ENCODE assay signal across 26 cellular contexts in the genomic region with DNA sequence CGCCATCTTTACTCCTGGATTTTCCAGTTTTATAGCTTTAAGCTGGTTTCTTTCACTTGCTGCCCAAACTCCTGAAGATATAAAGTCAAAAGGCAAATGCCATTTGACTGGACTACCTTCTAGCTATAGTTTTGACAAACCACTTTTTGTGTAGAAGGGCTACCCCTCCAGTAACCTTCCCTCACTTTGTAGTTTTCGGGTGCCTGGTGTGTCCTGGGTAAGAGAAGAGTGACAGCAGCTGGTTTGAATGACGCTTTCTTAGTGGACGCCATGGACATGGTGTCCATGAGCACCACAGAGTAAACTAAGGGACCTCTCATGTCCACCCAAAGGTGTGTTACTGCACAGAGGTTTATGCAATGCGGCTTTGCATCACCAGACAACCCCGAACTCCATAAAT.
"Had no signal": no experiment of that assay in that cellular context is flagged by ENCODE, and none has a peak within 500 bp of the region (broad histone marks: within the 10 kb centered on the region; RNA-seq: fewer than 3 reads in every experiment).

No MANE protein-coding gene starts in this region.

- H3K27ac Mint-ChIP-seq: activated B cell treated with CpG ODN at 0.5 μM for 24 hours; activated naive CD4-positive, alpha-beta T cell treated with anti-CD3 and anti-CD28 coated beads, Interleukin-2, amount 10 ng/mL, durations not matched to agents 7 days and 5 days; activated naive CD8-positive, alpha-beta T cell treated with anti-CD3 and anti-CD28 coated beads, Interleukin-2, amount 10 ng/mL, durations not matched to agents 7 days and 5 days; activated T-cell treated with anti-CD3 and anti-CD28 coated beads, Interleukin-2, amount 50 U/mL, for 24 hours; memory B cell; neural progenitor cell; T-cell; T-helper 2 cell treated with Interferon-gamma antibody and Interleukin-4, amounts not matched to agents 5 μg/mL and 100 μg/mL, for 36 hours had no signal

- H3K9ac ChIP-seq: neural progenitor cell had no signal

- H3K36me3 Mint-ChIP-seq: activated naive CD4-positive, alpha-beta T cell treated with anti-CD3 and anti-CD28 coated beads, Interleukin-2, amount 10 ng/mL, durations not matched to agents 7 days and 5 days; activated naive CD8-positive, alpha-beta T cell treated with anti-CD3 and anti-CD28 coated beads, Interleukin-2, amount 10 ng/mL, durations not matched to agents 7 days and 5 days; immature natural killer cell; memory B cell; naive thymus-derived CD8-positive, alpha-beta T cell; neural progenitor cell; T-cell had no signal

- H3K4me2 ChIP-seq: neural progenitor cell had no signal

- H3K27ac ChIP-seq: neural progenitor cell had no signal

- ATAC-seq: naive thymus-derived CD8-positive, alpha-beta T cell had no signal

- H2AFZ ChIP-seq: neural progenitor cell had no signal

- H3K36me3 ChIP-seq: neural progenitor cell, spleen, tibial nerve had no signal

- H3K9me3 Mint-ChIP-seq: activated B cell treated with CpG ODN at 0.5 μM for 24 hours; activated naive CD4-positive, alpha-beta T cell treated with anti-CD3 and anti-CD28 coated beads, Interleukin-2, amount 10 ng/mL, durations not matched to agents 7 days and 5 days; activated naive CD8-positive, alpha-beta T cell treated with anti-CD3 and anti-CD28 coated beads, Interleukin-2, amount 10 ng/mL, durations not matched to agents 7 days and 5 days; activated T-cell treated with anti-CD3 and anti-CD28 coated beads, Interleukin-2, amount 50 U/mL, for 24 hours; memory B cell; naive thymus-derived CD8-positive, alpha-beta T cell; neural progenitor cell; T-cell; T-helper 2 cell treated with Interferon-gamma antibody and Interleukin-4, amounts not matched to agents 5 μg/mL and 100 μg/mL, for 36 hours had no signal

- DNase-seq: activated B cell treated with CpG ODN at 0.5 μM for 24 hours; activated CD4-positive, alpha-beta T cell treated with anti-CD3 and anti-CD28 coated beads for 4 hours; activated CD4-positive, alpha-beta T cell treated with anti-CD3 and anti-CD28 coated beads, Interleukin-2, amount 50 U/mL, for 48 hours; activated CD8-positive, alpha-beta memory T cell treated with anti-CD3 and anti-CD28 coated beads, Interleukin-2, amount 50 U/mL, for 48 hours; activated gamma-delta T cell; activated naive CD4-positive, alpha-beta T cell treated with anti-CD3 and anti-CD28 coated beads, Interleukin-2, amount 10 ng/mL, durations not matched to agents 7 days and 5 days; activated naive CD8-positive, alpha-beta T cell treated with anti-CD3 and anti-CD28 coated beads, Interleukin-2, amount 10 ng/mL, durations not matched to agents 7 days and 5 days; activated T-cell treated with anti-CD3 and anti-CD28 coated beads, Interleukin-2, amount 50 U/mL, for 24 hours; amniotic stem cell; dorsolateral prefrontal cortex; effector memory CD4-positive, alpha-beta T cell; erythroblast; head of caudate nucleus; hippocampal formation; immature natural killer cell; kidney; naive thymus-derived CD8-positive, alpha-beta T cell; posterior cingulate gyrus; right cardiac atrium; spleen; stimulated activated naive CD4-positive, alpha-beta T cell; T-cell had no signal

- H3K27me3 ChIP-seq: tibial nerve had no signal

- H3K4me3 ChIP-seq: neural progenitor cell had no signal

- H3K4me3 Mint-ChIP-seq: activated B cell treated with CpG ODN at 0.5 μM for 24 hours; activated naive CD4-positive, alpha-beta T cell treated with anti-CD3 and anti-CD28 coated beads, Interleukin-2, amount 10 ng/mL, durations not matched to agents 7 days and 5 days; activated naive CD8-positive, alpha-beta T cell treated with anti-CD3 and anti-CD28 coated beads, Interleukin-2, amount 10 ng/mL, durations not matched to agents 7 days and 5 days; activated T-cell treated with anti-CD3 and anti-CD28 coated beads, Interleukin-2, amount 50 U/mL, for 24 hours; immature natural killer cell; memory B cell; neural progenitor cell; T-helper 2 cell treated with Interferon-gamma antibody and Interleukin-4, amounts not matched to agents 5 μg/mL and 100 μg/mL, for 36 hours had no signal

- H3K9me3 ChIP-seq: spleen, tibial nerve had no signal
